8 cellular contexts compared by ENCODE assay signal in the genomic region with DNA sequence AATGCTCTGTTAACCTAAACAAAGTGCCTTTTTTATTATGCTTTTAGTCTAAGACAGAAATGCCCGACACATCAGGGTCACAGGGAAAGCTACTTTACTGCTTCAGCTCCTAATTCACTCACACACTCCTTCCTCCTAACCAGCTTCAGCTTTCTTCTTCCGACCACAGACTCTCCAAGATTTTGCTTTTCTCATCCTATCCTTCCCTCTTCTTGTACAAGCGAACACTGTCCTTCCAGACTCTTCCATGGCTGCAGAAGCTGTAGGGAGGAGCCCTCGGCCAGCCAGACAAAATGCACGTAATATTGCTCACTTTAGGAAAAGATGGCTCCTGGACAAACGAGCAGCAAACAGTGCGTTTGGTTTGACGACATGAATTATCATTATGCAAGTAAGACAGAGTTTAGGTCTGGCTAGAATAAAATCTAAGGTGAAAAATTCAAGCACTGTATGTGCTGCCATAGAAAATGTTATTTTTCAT. TPM values are rescaled to one million over a fixed set of nuclear protein-coding genes. Genes with fewer than 3 reads are reported as not detected.
DNase-seq lines count a peak whose midpoint lies in the region; ATAC-seq, FAIRE-seq and TF ChIP-seq lines count a peak whose summit lies in the region.

No MANE protein-coding gene starts in this region.

- FAIRE-seq in D721Med (lab: Jason Lieb, UNC): no peak

- H3K36me3 Mint-ChIP-seq in activated naive CD4-positive, alpha-beta T cell treated with anti-CD3 and anti-CD28 coated beads for 36 hours (ENCODE audit: low read depth): no peaks in the 10 kb centered on the region

- H4K91ac ChIP-seq in trophoblast cell (ENCODE audit: low read depth, low read length): peak overlapping the region; percentile 22

- H3K4me1 ChIP-seq in SJSA1 (replicated peaks) (peaks cover 63% of the 10 kb centered on the region), trophoblast cell (ENCODE audit: control insufficient read depth in 1 of 2, insufficient read depth in 2 of 2, low read length in 2 of 2) (peaks cover 11 to 20% of the 10 kb centered on the region in 2 experiments)

- H3K9me3 ChIP-seq in SJSA1 (replicated peaks): no peaks in the 10 kb centered on the region
- H3K9me3 ChIP-seq in trophoblast cell (ENCODE audit: insufficient read depth, low read depth, low read length): peaks cover 2% of the 10 kb centered on the region

- TF ChIP-seq CTCF in AG10803 (conservative IDR thresholded peaks at IDR 0.05; ENCODE audit: low read length): 0 out of 2 replicates have a peak, but pooled peaks have one; percentile 7
- no peak for TF ChIP-seq CTCF in fibroblast of the aortic adventitia (IDR thresholded peaks at IDR 0.05; ENCODE audit: insufficient read depth, low read length)
- no peak for TF ChIP-seq CTCF in D721Med (IDR thresholded peaks at IDR 0.05; ENCODE audit: insufficient read depth, missing control alignments)

- H3K23ac ChIP-seq in trophoblast cell (ENCODE audit: low read length): no peak overlapping the region

- peak overlapping the region; percentile 84 for H3K27ac ChIP-seq in SJSA1
- H3K27ac ChIP-seq in trophoblast cell (ENCODE audit: low read depth, low read length): peak overlapping the region; percentile 48

- H2BK5ac ChIP-seq in trophoblast cell (ENCODE audit: low read depth, low read length, poor library complexity): peak overlapping the region; percentile 38

- no peak overlapping the region for H3K9ac ChIP-seq in trophoblast cell (ENCODE audit: low read length)

- peak; percentile 35 for ATAC-seq in HG03354 (IDR thresholded peaks at IDR 0.05; ENCODE audit: poor library complexity, severe bottlenecking, unreplicated experiment)
- ATAC-seq in GM21423 (IDR thresholded peaks at IDR 0.05; ENCODE audit: unreplicated experiment): no peak

- H3K27me3 ChIP-seq in SJSA1 (replicated peaks) (no peaks in the 10 kb centered on the region), trophoblast cell (ENCODE audit: insufficient read depth, low read length) (no peaks in the 10 kb centered on the region)

- H3K14ac ChIP-seq in trophoblast cell (ENCODE audit: low read length): peak overlapping the region; percentile 1

- H2BK12ac ChIP-seq in trophoblast cell (ENCODE audit: low read length): peak overlapping the region; percentile 11

- no peak overlapping the region for H3K27ac Mint-ChIP-seq in activated naive CD4-positive, alpha-beta T cell treated with anti-CD3 and anti-CD28 coated beads for 36 hours

- H4K8ac ChIP-seq in trophoblast cell (ENCODE audit: low read depth, low read length): peak overlapping the region; percentile 15

- CTCF ChIA-PET in activated naive CD4-positive, alpha-beta T cell treated with anti-CD3 and anti-CD28 coated beads for 36 hours (lab: Charles Lee): interaction anchor here (0.5 to 5.4 kb wide), 83 partner anchors 9 to 1318 kb away, joined by 3 to 73 read pairs (median 5); a partner anchor contains a TSS

- H3K4me1 Mint-ChIP-seq in activated naive CD4-positive, alpha-beta T cell treated with anti-CD3 and anti-CD28 coated beads for 36 hours (ENCODE audit: low read depth): peaks cover 26% of the 10 kb centered on the region

- intact Hi-C loops in activated naive CD4-positive, alpha-beta T cell treated with anti-CD3 and anti-CD28 coated beads for 36 hours (cut with micrococcal nuclease): loop anchor here (10.0 kb wide), 1 partner anchor 740 kb away; no protein-coding TSS in a partner anchor

- no peak overlapping the region for H2AK5ac ChIP-seq in trophoblast cell (ENCODE audit: low read length)

- H3K27me3 Mint-ChIP-seq in activated naive CD4-positive, alpha-beta T cell treated with anti-CD3 and anti-CD28 coated beads for 36 hours (ENCODE audit: low read depth): no peaks in the 10 kb centered on the region

- peak overlapping the region; percentile 32 for H2AFZ ChIP-seq in trophoblast cell (ENCODE audit: insufficient read depth, low read length, poor library complexity)

- H3K18ac ChIP-seq in trophoblast cell (ENCODE audit: low read length): no peak overlapping the region

- H2BK120ac ChIP-seq in trophoblast cell (ENCODE audit: insufficient read depth, low read length, poor library complexity): peak overlapping the region; percentile 3

- no peak overlapping the region for H3K4ac ChIP-seq in trophoblast cell (ENCODE audit: low read depth, low read length)

- WGBS in trophoblast cell (ENCODE audit: extremely low coverage, insufficient coverage, insufficient read length): no CpG with 5 or more reads among the region's 8 CpGs

- H3K4me3 ChIP-seq in AG10803 (ENCODE audit: low read length) (peak overlapping the region; percentile 57), SJSA1 (peak overlapping the region; percentile 6), fibroblast of the aortic adventitia (ENCODE audit: low read depth, low read length) (peak overlapping the region; percentile 54), trophoblast cell (ENCODE audit: low read depth, low read length) (no peak overlapping the region)

- H3K4me2 ChIP-seq in trophoblast cell (ENCODE audit: low read length): peak overlapping the region; percentile 26

- no peak overlapping the region for H4K12ac ChIP-seq in trophoblast cell (ENCODE audit: low read depth, low read length)

- H3K36me3 ChIP-seq in SJSA1 (no peaks in the 10 kb centered on the region), trophoblast cell (ENCODE audit: control insufficient read depth in 1 of 2, insufficient read depth in 2 of 2, low read length in 2 of 2) (no peaks in the 10 kb centered on the region)

- H3K4me3 Mint-ChIP-seq in activated naive CD4-positive, alpha-beta T cell treated with anti-CD3 and anti-CD28 coated beads for 36 hours: no peak overlapping the region

- peaks cover 22% of the 10 kb centered on the region for H3K79me1 ChIP-seq in trophoblast cell (ENCODE audit: low read length)

- DNase-seq in AG10803 (ENCODE audit: low read depth) (peak; percentile 49), SJSA1 (ENCODE audit: low read depth in 1 of 2, low spot score in 2 of 2) (peak in 1 of 2 experiments; percentile 72), fibroblast of the aortic adventitia (ENCODE audit: low read depth) (peak; percentile 72), trophoblast cell (peak in 1 of 2 donors; percentile 16), D721Med (ENCODE audit: insufficient read length, low spot score) (no peak)
- no peak for DNase-seq in activated naive CD4-positive, alpha-beta T cell treated with anti-CD3 and anti-CD28 coated beads for 36 hours

- no peaks in the 10 kb centered on the region for H3K9me3 Mint-ChIP-seq in activated naive CD4-positive, alpha-beta T cell treated with anti-CD3 and anti-CD28 coated beads for 36 hours

- H3K79me2 ChIP-seq in trophoblast cell (ENCODE audit: control insufficient read depth, insufficient read depth, low read length, poor library complexity): peaks cover 3% of the 10 kb centered on the region

RNA-seq across cellular contexts. Expression of a gene that starts 47.5 kb away (rescaled TPM):
- total RNA-seq in SJSA1 (2014; rRNA removed; shearing (Covaris generic)): 48.1 and 73.1 TPM in 2 replicates
- 43.7 and 62.2 TPM in 2 replicates for total RNA-seq in fibroblast of the aortic adventitia (ENCODE audit: low replicate concordance)
- polyA plus RNA-seq in trophoblast cell (2013): 339 and 340 TPM in 2 replicates
- 100 to 1,000 TPM; 312 to 340 TPM for total RNA-seq in activated naive CD4-positive, alpha-beta T cell treated with anti-CD3 and anti-CD28 coated beads for 36 hours

Comparison
In these comparisons a context has a peak if more than half of its experiments do, and no peak if none do; other contexts are left out.
1. DNase-seq: peak in AG10803 (single experiment) and fibroblast of the aortic adventitia (single experiment); none in D721Med (single experiment) and activated naive CD4-positive, alpha-beta T cell treated with anti-CD3 and anti-CD28 coated beads for 36 hours (single experiment).